Comparison of ENCODE assay signal across 1 cellular context in the genomic region with DNA sequence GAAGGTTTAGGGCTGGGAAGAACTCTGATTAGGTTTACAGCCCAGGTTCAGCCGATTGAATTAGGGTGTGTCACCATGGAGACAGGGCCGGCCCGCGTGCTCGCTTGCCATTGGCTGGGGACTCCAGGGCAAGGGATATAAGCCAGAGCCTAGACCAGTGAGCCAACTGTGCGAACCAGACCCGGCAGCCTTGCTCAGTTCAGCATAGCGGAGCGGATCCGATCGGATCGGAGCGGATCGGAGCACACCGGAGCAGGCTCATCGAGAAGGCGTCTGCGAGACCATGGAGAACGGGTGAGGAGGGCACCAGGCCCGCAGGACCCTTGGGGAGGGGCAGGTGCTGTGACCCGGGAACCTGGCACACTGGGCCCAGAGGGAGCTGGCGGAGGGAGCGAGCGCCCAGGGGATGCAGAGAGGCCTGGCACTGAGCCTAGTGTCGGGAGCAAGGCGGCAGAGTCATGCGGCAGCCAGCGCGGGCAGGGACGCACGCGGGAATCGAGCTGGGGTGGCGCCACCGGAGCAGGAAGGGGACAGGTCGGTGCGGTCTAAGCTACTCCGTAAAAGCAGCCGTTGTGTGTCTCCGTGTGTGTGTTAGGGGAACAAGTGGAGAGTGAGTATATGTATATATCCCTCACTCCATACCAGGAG.
TF ChIP-seq lines count a peak whose summit lies in the region.

A gene (plus strand): TSS at position 165 of the 648 bp plus-strand sequence. CDS start 119 bp downstream, at position 284.

TF ChIP-seq in HepG2, 621 proteins besides CTCF, POLR2A, EP300 and RAD21 (continued from another document and continues in another):
- TF ChIP-seq NAIF1 (CRISPR knock-in tag; IDR thresholded peaks at IDR 0.05; ENCODE audit: borderline replicate concordance) = 0 out of 2 replicates have a peak, but pooled peaks have one; percentile 29
- no peak; the same call in 1 of the 2 replicates for TF ChIP-seq HIVEP1 (CRISPR knock-in tag; IDR thresholded peaks at IDR 0.05)
- no peak for TF ChIP-seq ZFP36L2 (CRISPR knock-in tag; IDR thresholded peaks at IDR 0.05)
- TF ChIP-seq, protein P1, sequence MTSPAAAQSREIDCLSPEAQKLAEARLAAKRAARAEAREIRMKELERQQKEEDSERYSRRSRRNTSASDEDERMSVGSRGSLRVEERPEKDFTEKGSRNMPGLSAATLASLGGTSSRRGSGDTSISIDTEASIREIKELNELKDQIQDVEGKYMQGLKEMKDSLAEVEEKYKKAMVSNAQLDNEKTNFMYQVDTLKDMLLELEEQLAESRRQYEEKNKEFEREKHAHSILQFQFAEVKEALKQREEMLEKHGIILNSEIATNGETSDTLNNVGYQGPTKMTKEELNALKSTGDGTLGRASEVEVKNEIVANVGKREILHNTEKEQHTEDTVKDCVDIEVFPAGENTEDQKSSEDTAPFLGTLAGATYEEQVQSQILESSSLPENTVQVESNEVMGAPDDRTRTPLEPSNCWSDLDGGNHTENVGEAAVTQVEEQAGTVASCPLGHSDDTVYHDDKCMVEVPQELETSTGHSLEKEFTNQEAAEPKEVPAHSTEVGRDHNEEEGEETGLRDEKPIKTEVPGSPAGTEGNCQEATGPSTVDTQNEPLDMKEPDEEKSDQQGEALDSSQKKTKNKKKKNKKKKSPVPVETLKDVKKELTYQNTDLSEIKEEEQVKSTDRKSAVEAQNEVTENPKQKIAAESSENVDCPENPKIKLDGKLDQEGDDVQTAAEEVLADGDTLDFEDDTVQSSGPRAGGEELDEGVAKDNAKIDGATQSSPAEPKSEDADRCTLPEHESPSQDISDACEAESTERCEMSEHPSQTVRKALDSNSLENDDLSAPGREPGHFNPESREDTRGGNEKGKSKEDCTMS (CRISPR knock-in tag; conservative IDR thresholded peaks at IDR 0.05) = no peak
- no peak for TF ChIP-seq PAX8 (CRISPR knock-in tag; IDR thresholded peaks at IDR 0.05; ENCODE audit: borderline replicate concordance)
- TF ChIP-seq, protein P2, sequence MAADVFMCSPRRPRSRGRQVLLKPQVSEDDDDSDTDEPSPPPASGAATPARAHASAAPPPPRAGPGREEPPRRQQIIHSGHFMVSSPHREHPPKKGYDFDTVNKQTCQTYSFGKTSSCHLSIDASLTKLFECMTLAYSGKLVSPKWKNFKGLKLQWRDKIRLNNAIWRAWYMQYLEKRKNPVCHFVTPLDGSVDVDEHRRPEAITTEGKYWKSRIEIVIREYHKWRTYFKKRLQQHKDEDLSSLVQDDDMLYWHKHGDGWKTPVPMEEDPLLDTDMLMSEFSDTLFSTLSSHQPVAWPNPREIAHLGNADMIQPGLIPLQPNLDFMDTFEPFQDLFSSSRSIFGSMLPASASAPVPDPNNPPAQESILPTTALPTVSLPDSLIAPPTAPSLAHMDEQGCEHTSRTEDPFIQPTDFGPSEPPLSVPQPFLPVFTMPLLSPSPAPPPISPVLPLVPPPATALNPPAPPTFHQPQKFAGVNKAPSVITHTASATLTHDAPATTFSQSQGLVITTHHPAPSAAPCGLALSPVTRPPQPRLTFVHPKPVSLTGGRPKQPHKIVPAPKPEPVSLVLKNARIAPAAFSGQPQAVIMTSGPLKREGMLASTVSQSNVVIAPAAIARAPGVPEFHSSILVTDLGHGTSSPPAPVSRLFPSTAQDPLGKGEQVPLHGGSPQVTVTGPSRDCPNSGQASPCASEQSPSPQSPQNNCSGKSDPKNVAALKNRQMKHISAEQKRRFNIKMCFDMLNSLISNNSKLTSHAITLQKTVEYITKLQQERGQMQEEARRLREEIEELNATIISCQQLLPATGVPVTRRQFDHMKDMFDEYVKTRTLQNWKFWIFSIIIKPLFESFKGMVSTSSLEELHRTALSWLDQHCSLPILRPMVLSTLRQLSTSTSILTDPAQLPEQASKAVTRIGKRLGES (CRISPR knock-in tag; IDR thresholded peaks at IDR 0.05; ENCODE audit: borderline replicate concordance) = no peak; the same call in 1 of the 2 replicates
- TF ChIP-seq, protein P3, sequence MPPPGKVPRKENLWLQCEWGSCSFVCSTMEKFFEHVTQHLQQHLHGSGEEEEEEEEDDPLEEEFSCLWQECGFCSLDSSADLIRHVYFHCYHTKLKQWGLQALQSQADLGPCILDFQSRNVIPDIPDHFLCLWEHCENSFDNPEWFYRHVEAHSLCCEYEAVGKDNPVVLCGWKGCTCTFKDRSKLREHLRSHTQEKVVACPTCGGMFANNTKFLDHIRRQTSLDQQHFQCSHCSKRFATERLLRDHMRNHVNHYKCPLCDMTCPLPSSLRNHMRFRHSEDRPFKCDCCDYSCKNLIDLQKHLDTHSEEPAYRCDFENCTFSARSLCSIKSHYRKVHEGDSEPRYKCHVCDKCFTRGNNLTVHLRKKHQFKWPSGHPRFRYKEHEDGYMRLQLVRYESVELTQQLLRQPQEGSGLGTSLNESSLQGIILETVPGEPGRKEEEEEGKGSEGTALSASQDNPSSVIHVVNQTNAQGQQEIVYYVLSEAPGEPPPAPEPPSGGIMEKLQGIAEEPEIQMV (CRISPR knock-in tag; IDR thresholded peaks at IDR 0.05; ENCODE audit: low read depth) = 0 out of 2 replicates have a peak, but pooled peaks have one; percentile 58
- no peak for TF ChIP-seq ZBTB3 (CRISPR knock-in tag; IDR thresholded peaks at IDR 0.05; ENCODE audit: borderline replicate concordance, low read depth)
- TF ChIP-seq ZNF160 (CRISPR knock-in tag; IDR thresholded peaks at IDR 0.05) = peak; percentile 84
- TF ChIP-seq, protein P4, sequence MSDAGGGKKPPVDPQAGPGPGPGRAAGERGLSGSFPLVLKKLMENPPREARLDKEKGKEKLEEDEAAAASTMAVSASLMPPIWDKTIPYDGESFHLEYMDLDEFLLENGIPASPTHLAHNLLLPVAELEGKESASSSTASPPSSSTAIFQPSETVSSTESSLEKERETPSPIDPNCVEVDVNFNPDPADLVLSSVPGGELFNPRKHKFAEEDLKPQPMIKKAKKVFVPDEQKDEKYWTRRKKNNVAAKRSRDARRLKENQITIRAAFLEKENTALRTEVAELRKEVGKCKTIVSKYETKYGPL (CRISPR knock-in tag; IDR thresholded peaks at IDR 0.05) = no peak
- TF ChIP-seq ZNF747 (CRISPR knock-in tag; IDR thresholded peaks at IDR 0.05; ENCODE audit: borderline replicate concordance) = no peak
- no peak for TF ChIP-seq SOX13 (IDR thresholded peaks at IDR 0.05)
- TF ChIP-seq SOX13 (CRISPR knock-in tag; conservative IDR thresholded peaks at IDR 0.05 in 1 of 2, IDR thresholded peaks at IDR 0.05 in 1 of 2) = peak in 1 of 2 experiments; percentile 46; a peak in 1 of 4 replicates
- TF ChIP-seq ZNF484 (CRISPR knock-in tag; IDR thresholded peaks at IDR 0.05; ENCODE audit: borderline replicate concordance, low read depth) = peak; percentile 84; the same call in 1 of the 2 replicates
- no peak for TF ChIP-seq ZNF720 (CRISPR knock-in tag; IDR thresholded peaks at IDR 0.05)
- TF ChIP-seq, protein P5, sequence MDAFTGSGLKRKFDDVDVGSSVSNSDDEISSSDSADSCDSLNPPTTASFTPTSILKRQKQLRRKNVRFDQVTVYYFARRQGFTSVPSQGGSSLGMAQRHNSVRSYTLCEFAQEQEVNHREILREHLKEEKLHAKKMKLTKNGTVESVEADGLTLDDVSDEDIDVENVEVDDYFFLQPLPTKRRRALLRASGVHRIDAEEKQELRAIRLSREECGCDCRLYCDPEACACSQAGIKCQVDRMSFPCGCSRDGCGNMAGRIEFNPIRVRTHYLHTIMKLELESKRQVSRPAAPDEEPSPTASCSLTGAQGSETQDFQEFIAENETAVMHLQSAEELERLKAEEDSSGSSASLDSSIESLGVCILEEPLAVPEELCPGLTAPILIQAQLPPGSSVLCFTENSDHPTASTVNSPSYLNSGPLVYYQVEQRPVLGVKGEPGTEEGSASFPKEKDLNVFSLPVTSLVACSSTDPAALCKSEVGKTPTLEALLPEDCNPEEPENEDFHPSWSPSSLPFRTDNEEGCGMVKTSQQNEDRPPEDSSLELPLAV (CRISPR knock-in tag; conservative IDR thresholded peaks at IDR 0.05; ENCODE audit: low read depth) = no peak
- TF ChIP-seq JUND (CRISPR knock-in tag; IDR thresholded peaks at IDR 0.05) = peak; percentile 71; the same call in 1 of the 2 replicates
- TF ChIP-seq KMT2A (CRISPR knock-in tag; IDR thresholded peaks at IDR 0.05) = peak; percentile 84
- peak; percentile 52 for TF ChIP-seq PITX1 (CRISPR knock-in tag; IDR thresholded peaks at IDR 0.05)
- no peak for TF ChIP-seq ZFP37 (CRISPR knock-in tag; IDR thresholded peaks at IDR 0.05; ENCODE audit: borderline replicate concordance)
- TF ChIP-seq ZNF17 (CRISPR knock-in tag; IDR thresholded peaks at IDR 0.05) = no peak
- TF ChIP-seq KAT7 (CRISPR knock-in tag; IDR thresholded peaks at IDR 0.05; ENCODE audit: borderline replicate concordance) = peak; percentile 97; the same call in 1 of the 2 replicates
- no peak for TF ChIP-seq TBL1XR1 (IDR thresholded peaks at IDR 0.05; ENCODE audit: borderline replicate concordance, low read length, partially characterized antibody)
- peak; percentile 85; the same call in 1 of the 2 replicates for TF ChIP-seq ZNF605 (CRISPR knock-in tag; IDR thresholded peaks at IDR 0.05)
- TF ChIP-seq, protein P6, sequence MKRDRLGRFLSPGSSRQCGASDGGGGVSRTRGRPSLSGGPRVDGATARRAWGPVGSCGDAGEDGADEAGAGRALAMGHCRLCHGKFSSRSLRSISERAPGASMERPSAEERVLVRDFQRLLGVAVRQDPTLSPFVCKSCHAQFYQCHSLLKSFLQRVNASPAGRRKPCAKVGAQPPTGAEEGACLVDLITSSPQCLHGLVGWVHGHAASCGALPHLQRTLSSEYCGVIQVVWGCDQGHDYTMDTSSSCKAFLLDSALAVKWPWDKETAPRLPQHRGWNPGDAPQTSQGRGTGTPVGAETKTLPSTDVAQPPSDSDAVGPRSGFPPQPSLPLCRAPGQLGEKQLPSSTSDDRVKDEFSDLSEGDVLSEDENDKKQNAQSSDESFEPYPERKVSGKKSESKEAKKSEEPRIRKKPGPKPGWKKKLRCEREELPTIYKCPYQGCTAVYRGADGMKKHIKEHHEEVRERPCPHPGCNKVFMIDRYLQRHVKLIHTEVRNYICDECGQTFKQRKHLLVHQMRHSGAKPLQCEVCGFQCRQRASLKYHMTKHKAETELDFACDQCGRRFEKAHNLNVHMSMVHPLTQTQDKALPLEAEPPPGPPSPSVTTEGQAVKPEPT (CRISPR knock-in tag; IDR thresholded peaks at IDR 0.05; ENCODE audit: low read depth) = 0 out of 2 replicates have a peak, but pooled peaks have one; percentile 18
- TF ChIP-seq ISX (CRISPR knock-in tag; conservative IDR thresholded peaks at IDR 0.05) = no peak
- 0 out of 2 replicates have a peak, but pooled peaks have one; percentile 54 for TF ChIP-seq PHF21A (CRISPR knock-in tag; IDR thresholded peaks at IDR 0.05)
- no peak for TF ChIP-seq ZNF496 (CRISPR knock-in tag; IDR thresholded peaks at IDR 0.05; ENCODE audit: insufficient replicate concordance)
- no peak for TF ChIP-seq ZNF775 (CRISPR knock-in tag; IDR thresholded peaks at IDR 0.05; ENCODE audit: borderline replicate concordance)
- TF ChIP-seq, protein P7, sequence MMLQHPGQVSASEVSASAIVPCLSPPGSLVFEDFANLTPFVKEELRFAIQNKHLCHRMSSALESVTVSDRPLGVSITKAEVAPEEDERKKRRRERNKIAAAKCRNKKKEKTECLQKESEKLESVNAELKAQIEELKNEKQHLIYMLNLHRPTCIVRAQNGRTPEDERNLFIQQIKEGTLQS (CRISPR knock-in tag; IDR thresholded peaks at IDR 0.05) = peak; percentile 45
- no peak; the same call in 1 of the 2 replicates for TF ChIP-seq ZNF235 (CRISPR knock-in tag; IDR thresholded peaks at IDR 0.05; ENCODE audit: borderline replicate concordance)
- 0 out of 2 replicates have a peak, but pooled peaks have one; percentile 73 for TF ChIP-seq NFATC3 (CRISPR knock-in tag; IDR thresholded peaks at IDR 0.05)
- TF ChIP-seq JUNB (CRISPR knock-in tag; IDR thresholded peaks at IDR 0.05; ENCODE audit: borderline replicate concordance) = no peak; the same call in 1 of the 2 replicates
- TF ChIP-seq ZZZ3 (CRISPR knock-in tag; IDR thresholded peaks at IDR 0.05; ENCODE audit: borderline replicate concordance) = peak; percentile 76; the same call in 1 of the 2 replicates
- TF ChIP-seq RXRA (CRISPR knock-in tag; IDR thresholded peaks at IDR 0.05) = peak; percentile 78; the same call in 1 of the 2 replicates
- no peak for TF ChIP-seq ZNF569 (CRISPR knock-in tag; IDR thresholded peaks at IDR 0.05; ENCODE audit: borderline replicate concordance)
- TF ChIP-seq MAFG (CRISPR knock-in tag; IDR thresholded peaks at IDR 0.05) = no peak
- TF ChIP-seq KLF13 (CRISPR knock-in tag; IDR thresholded peaks at IDR 0.05) = 0 out of 2 replicates have a peak, but pooled peaks have one; percentile 42
- TF ChIP-seq NBN (conservative IDR thresholded peaks at IDR 0.05) = no peak
- TF ChIP-seq ZNF670 (CRISPR knock-in tag; IDR thresholded peaks at IDR 0.05; ENCODE audit: borderline replicate concordance) = no peak
- TF ChIP-seq ZNF83 (CRISPR knock-in tag; IDR thresholded peaks at IDR 0.05; ENCODE audit: borderline replicate concordance) = no peak; the same call in 1 of the 2 replicates
- TF ChIP-seq REPIN1 (CRISPR knock-in tag; IDR thresholded peaks at IDR 0.05; ENCODE audit: borderline replicate concordance, low read depth) = peak; percentile 75
- TF ChIP-seq, protein P8, sequence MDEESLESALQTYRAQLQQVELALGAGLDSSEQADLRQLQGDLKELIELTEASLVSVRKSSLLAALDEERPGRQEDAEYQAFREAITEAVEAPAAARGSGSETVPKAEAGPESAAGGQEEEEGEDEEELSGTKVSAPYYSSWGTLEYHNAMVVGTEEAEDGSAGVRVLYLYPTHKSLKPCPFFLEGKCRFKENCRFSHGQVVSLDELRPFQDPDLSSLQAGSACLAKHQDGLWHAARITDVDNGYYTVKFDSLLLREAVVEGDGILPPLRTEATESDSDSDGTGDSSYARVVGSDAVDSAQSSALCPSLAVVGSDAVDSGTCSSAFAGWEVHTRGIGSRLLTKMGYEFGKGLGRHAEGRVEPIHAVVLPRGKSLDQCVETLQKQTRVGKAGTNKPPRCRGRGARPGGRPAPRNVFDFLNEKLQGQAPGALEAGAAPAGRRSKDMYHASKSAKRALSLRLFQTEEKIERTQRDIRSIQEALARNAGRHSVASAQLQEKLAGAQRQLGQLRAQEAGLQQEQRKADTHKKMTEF (CRISPR knock-in tag; IDR thresholded peaks at IDR 0.05) = peak; percentile 93
